ENCODE assay signal across 11 cellular contexts in genomic region chr6:108635505-108636226, GRCh38.
A peak's percentile ranks its signal among the peaks of the same experiment; 100 is the strongest.
DNase-seq lines count a peak whose midpoint lies in the region; ATAC-seq and TF ChIP-seq lines count a peak whose summit lies in the region.
"Had no signal": no experiment of that assay in that cellular context is flagged by ENCODE, and none has a peak within 500 bp of the region (broad histone marks: within the 10 kb centered on the region; RNA-seq: fewer than 3 reads in every experiment).

No MANE protein-coding gene starts in this region.

- peak overlapping the region in 1 of 11 experiments; percentile 8; a peak in 1 of 22 replicates for H3K27ac ChIP-seq in BLaER1 treated with 17β-estradiol and CSF1 and Interleukin-3, amounts not matched to agents 10 nM and 100 nM
- H3K27ac ChIP-seq in lung (ENCODE audit: low read depth in 1 of 2, low read length in 1 of 2), result peak overlapping the region in 1 of 2 donors; percentile 54
- H3K27ac ChIP-seq in osteoblast (ENCODE audit: low read depth, low read length), result no peak overlapping the region
- H3K27ac ChIP-seq: tibial artery had no signal

- CTCF ChIA-PET in activated CD8-positive, alpha-beta T cell treated with anti-CD3 and anti-CD28 coated beads, Interleukin-2, amount 10 ng/mL, durations not matched to agents 7 days and 5 days (lab: Charles Lee), result interaction anchor here (0.6 to 1.4 kb wide), 4 partner anchors 31 to 437 kb away, joined by 3 to 4 read pairs (median 3); no protein-coding TSS in a partner anchor

- H4K20me1 ChIP-seq in BLaER1 treated with 17β-estradiol and CSF1 and Interleukin-3, amounts not matched to agents 10 nM and 100 nM, result peaks cover 82 to 100% (median 98%) of the 10 kb centered on the region in 11 experiments
- H4K20me1 ChIP-seq in Loucy (ENCODE audit: insufficient read depth, low read length, poor library complexity, severe bottlenecking) (peaks cover 21% of the 10 kb centered on the region), osteoblast (ENCODE audit: insufficient read depth, low read length) (peaks cover 81% of the 10 kb centered on the region)

- peaks cover 0 to 33% (median 10%) of the 10 kb centered on the region in 11 experiments; a peak in 12 of 22 replicates for H3K36me3 ChIP-seq in BLaER1 treated with 17β-estradiol and CSF1 and Interleukin-3, amounts not matched to agents 10 nM and 100 nM
- peaks cover 4% of the 10 kb centered on the region; the same call in 1 of the 2 replicates for H3K36me3 ChIP-seq in Loucy (ENCODE audit: insufficient read depth, low read length)
- no peaks in the 10 kb centered on the region for H3K36me3 ChIP-seq in lung (ENCODE audit: control insufficient read depth in 2 of 2, insufficient read depth in 2 of 2, low read length in 2 of 2)
- H3K36me3 ChIP-seq in osteoblast (ENCODE audit: insufficient read depth, low read length), result no peaks in the 10 kb centered on the region

- H3K9me2 ChIP-seq in Loucy (replicated peaks; ENCODE audit: low read depth, low read length), result no peaks in the 10 kb centered on the region

- DNase-seq in activated CD8-positive, alpha-beta T cell treated with anti-CD3 and anti-CD28 coated beads, Interleukin-2, amount 10 ng/mL, durations not matched to agents 7 days and 5 days, result peak; percentile 79
- DNase-seq in lung (ENCODE audit: low spot score) (peak; percentile 71), osteoblast (ENCODE audit: insufficient read length, low spot score, missing footprints) (no peak), medulla oblongata (ENCODE audit: extremely low spot score) (no peak), pons (ENCODE audit: low spot score) (no peak), NCI-H1092 (lab: John Stamatoyannopoulos, UW) (no peak)
- DNase-seq: amniotic stem cell, Caco-2, tibial artery had no signal

- no peak overlapping the region for H3K9ac ChIP-seq in BLaER1 treated with 17β-estradiol and CSF1 and Interleukin-3, amounts not matched to agents 10 nM and 100 nM
- H3K9ac ChIP-seq in Loucy (ENCODE audit: low read depth, low read length, poor library complexity, severe bottlenecking), result no peak overlapping the region

- peaks cover 38% of the 10 kb centered on the region for H3K4me1 Mint-ChIP-seq in activated CD8-positive, alpha-beta T cell treated with anti-CD3 and anti-CD28 coated beads, Interleukin-2, amount 10 ng/mL, durations not matched to agents 7 days and 5 days (ENCODE audit: low read depth)

- ATAC-seq in activated CD8-positive, alpha-beta T cell treated with anti-CD3 and anti-CD28 coated beads, Interleukin-2, amount 10 ng/mL, durations not matched to agents 7 days and 5 days, result peak; percentile 91
- peak; percentile 39 for ATAC-seq in lung (ENCODE audit: insufficient read depth, low FRiP score)

- no peaks in the 10 kb centered on the region for H3K36me3 Mint-ChIP-seq in activated CD8-positive, alpha-beta T cell treated with anti-CD3 and anti-CD28 coated beads, Interleukin-2, amount 10 ng/mL, durations not matched to agents 7 days and 5 days (ENCODE audit: low read depth)

- peak overlapping the region; percentile 9 for H3K4me3 Mint-ChIP-seq in activated CD8-positive, alpha-beta T cell treated with anti-CD3 and anti-CD28 coated beads, Interleukin-2, amount 10 ng/mL, durations not matched to agents 7 days and 5 days

- no peaks in the 10 kb centered on the region for H3K27me3 Mint-ChIP-seq in activated CD8-positive, alpha-beta T cell treated with anti-CD3 and anti-CD28 coated beads, Interleukin-2, amount 10 ng/mL, durations not matched to agents 7 days and 5 days (ENCODE audit: low read depth)

- H3F3A ChIP-seq in Loucy (ENCODE audit: low read depth), result no peaks in the 10 kb centered on the region

- POLR2A ChIA-PET in activated CD8-positive, alpha-beta T cell treated with anti-CD3 and anti-CD28 coated beads, Interleukin-2, amount 10 ng/mL, durations not matched to agents 7 days and 5 days (lab: Charles Lee), result interaction anchor here (0.6 kb wide), 1 partner anchor 70 kb away, joined by 4 read pairs; no protein-coding TSS in a partner anchor

- peaks cover 0 to 82% (median 18%) of the 10 kb centered on the region in 10 experiments; a peak in 16 of 20 replicates for H3K4me1 ChIP-seq in BLaER1 treated with 17β-estradiol and CSF1 and Interleukin-3, amounts not matched to agents 10 nM and 100 nM
- H3K4me1 ChIP-seq in Loucy (ENCODE audit: insufficient read depth, low read length, poor library complexity, severe bottlenecking) (peaks cover 30% of the 10 kb centered on the region), lung (ENCODE audit: control insufficient read depth in 2 of 2, insufficient read depth in 2 of 2, low read length in 2 of 2) (peaks cover 12 to 44% of the 10 kb centered on the region in 2 donors), osteoblast (ENCODE audit: insufficient read depth, low read length) (peaks cover 4% of the 10 kb centered on the region)
- H3K4me1 ChIP-seq: Caco-2 had no signal

- no peaks in the 10 kb centered on the region for H3K9me3 ChIP-seq in BLaER1 treated with 17β-estradiol and CSF1 and Interleukin-3, amounts not matched to agents 10 nM and 100 nM (replicated peaks in 1 of 11)
- H3K9me3 ChIP-seq in Loucy (ENCODE audit: insufficient read depth, low read depth, low read length) (no peaks in the 10 kb centered on the region), lung (ENCODE audit: control insufficient read depth in 2 of 2, insufficient read depth in 1 of 2, low read length in 1 of 2) (no peaks in the 10 kb centered on the region), osteoblast (ENCODE audit: low read depth, low read length) (no peaks in the 10 kb centered on the region)
- H3K9me3 ChIP-seq: Caco-2, tibial artery had no signal

- H3K79me2 ChIP-seq in Loucy (ENCODE audit: insufficient read depth, low read length) (peaks cover 94% of the 10 kb centered on the region), osteoblast (ENCODE audit: insufficient read depth, low read length) (peaks cover 93% of the 10 kb centered on the region)

- WGBS in lung, 2 donors, result 31 to 51% methylated on average over 6 of the region's 6 CpGs

- TF ChIP-seq CTCF in Loucy (conservative IDR thresholded peaks at IDR 0.05; ENCODE audit: low read length) (no peak), lung (IDR thresholded peaks at IDR 0.05; ENCODE audit: control extremely low read depth, extremely low read depth) (no peak), osteoblast (IDR thresholded peaks at IDR 0.05; ENCODE audit: extremely low read depth, low read depth, low read length) (no peak)

- H3K4me2 ChIP-seq in BLaER1 treated with 17β-estradiol and CSF1 and Interleukin-3, amounts not matched to agents 10 nM and 100 nM, result peak overlapping the region in 10 of 11 experiments; percentile 9 to 63 (median 28); a peak in 12 of 22 replicates
- H3K4me2 ChIP-seq in Loucy (ENCODE audit: low read depth, low read length, poor library complexity, severe bottlenecking) (peak overlapping the region; percentile 45), osteoblast (ENCODE audit: insufficient read depth, low read length) (no peak overlapping the region)

- H3K27ac Mint-ChIP-seq in activated CD8-positive, alpha-beta T cell treated with anti-CD3 and anti-CD28 coated beads, Interleukin-2, amount 10 ng/mL, durations not matched to agents 7 days and 5 days, result peak overlapping the region; percentile 9

- H3K27me3 ChIP-seq in BLaER1 treated with 17β-estradiol and CSF1 and Interleukin-3, amounts not matched to agents 10 nM and 100 nM, result no peaks in the 10 kb centered on the region
- no peaks in the 10 kb centered on the region for H3K27me3 ChIP-seq in Loucy (ENCODE audit: insufficient read depth, low read length, poor library complexity, severe bottlenecking)
- H3K27me3 ChIP-seq in lung (ENCODE audit: control insufficient read depth, insufficient read depth), result no peaks in the 10 kb centered on the region
- no peaks in the 10 kb centered on the region for H3K27me3 ChIP-seq in osteoblast (ENCODE audit: insufficient read depth, low read length)
- H3K27me3 ChIP-seq: tibial artery had no signal

- H3K9me3 Mint-ChIP-seq in activated CD8-positive, alpha-beta T cell treated with anti-CD3 and anti-CD28 coated beads, Interleukin-2, amount 10 ng/mL, durations not matched to agents 7 days and 5 days (ENCODE audit: insufficient read depth), result no peaks in the 10 kb centered on the region

- no peak overlapping the region for H2AFZ ChIP-seq in Loucy (ENCODE audit: low read length)
- no peak overlapping the region for H2AFZ ChIP-seq in osteoblast (ENCODE audit: low read length)

- no peak overlapping the region for H3K4me3 ChIP-seq in BLaER1 treated with 17β-estradiol and CSF1 and Interleukin-3, amounts not matched to agents 10 nM and 100 nM
- H3K4me3 ChIP-seq in Loucy (ENCODE audit: low read length, poor library complexity, severe bottlenecking) (peak overlapping the region; percentile 12), lung (no peak overlapping the region), osteoblast (ENCODE audit: insufficient read depth, low read length) (no peak overlapping the region)
- H3K4me3 ChIP-seq: tibial artery had no signal

Comparison
In these comparisons a context has a peak if more than half of its experiments do, and no peak if none do; other contexts are left out.
1. DNase-seq: peak in activated CD8-positive, alpha-beta T cell treated with anti-CD3 and anti-CD28 coated beads, Interleukin-2, amount 10 ng/mL, durations not matched to agents 7 days and 5 days (single experiment) and lung (single experiment); none in osteoblast (single experiment), medulla oblongata (single experiment), pons (single experiment) and NCI-H1092 (single experiment).